ENCODE assay signal across 1 cellular context in the genomic region with DNA sequence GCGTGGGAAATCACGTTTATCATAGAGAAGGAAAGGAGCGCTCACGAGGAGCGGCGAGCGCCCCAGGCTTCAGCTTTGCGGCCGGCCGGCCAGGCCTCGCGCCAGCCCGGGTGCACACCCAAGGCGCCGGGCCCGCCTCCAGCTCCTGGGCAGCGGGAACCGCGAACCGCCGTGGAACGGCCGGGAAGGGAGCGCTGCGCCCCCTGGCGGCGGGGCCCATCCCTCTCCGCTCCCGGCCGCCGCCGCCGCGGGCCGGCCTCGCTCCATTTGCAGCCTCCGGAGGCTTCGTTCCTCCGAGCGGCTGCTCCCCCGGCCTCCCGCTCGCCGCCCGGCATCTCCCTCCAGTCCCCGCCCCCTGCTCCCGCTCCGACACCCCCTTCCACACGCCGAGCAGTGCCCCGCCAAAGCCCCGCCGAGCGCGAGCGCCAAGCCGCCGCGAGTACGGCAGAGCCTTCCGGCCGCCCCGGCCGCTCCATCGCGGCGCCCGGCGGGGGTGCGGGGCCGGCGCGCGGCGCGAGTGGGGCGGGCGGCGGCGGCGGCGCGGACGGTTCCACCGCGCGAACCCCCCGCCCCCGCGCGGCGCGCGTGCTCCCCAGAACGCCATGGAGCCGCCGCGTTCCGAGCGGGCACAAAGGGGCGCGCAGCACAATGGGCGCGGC.
TF ChIP-seq lines count a peak whose summit lies in the region.

No MANE protein-coding gene starts in this region.

TF ChIP-seq in GM23338, 12 proteins besides CTCF, POLR2A, EP300 and RAD21 (continued from another document):
- TF ChIP-seq, protein P1, sequence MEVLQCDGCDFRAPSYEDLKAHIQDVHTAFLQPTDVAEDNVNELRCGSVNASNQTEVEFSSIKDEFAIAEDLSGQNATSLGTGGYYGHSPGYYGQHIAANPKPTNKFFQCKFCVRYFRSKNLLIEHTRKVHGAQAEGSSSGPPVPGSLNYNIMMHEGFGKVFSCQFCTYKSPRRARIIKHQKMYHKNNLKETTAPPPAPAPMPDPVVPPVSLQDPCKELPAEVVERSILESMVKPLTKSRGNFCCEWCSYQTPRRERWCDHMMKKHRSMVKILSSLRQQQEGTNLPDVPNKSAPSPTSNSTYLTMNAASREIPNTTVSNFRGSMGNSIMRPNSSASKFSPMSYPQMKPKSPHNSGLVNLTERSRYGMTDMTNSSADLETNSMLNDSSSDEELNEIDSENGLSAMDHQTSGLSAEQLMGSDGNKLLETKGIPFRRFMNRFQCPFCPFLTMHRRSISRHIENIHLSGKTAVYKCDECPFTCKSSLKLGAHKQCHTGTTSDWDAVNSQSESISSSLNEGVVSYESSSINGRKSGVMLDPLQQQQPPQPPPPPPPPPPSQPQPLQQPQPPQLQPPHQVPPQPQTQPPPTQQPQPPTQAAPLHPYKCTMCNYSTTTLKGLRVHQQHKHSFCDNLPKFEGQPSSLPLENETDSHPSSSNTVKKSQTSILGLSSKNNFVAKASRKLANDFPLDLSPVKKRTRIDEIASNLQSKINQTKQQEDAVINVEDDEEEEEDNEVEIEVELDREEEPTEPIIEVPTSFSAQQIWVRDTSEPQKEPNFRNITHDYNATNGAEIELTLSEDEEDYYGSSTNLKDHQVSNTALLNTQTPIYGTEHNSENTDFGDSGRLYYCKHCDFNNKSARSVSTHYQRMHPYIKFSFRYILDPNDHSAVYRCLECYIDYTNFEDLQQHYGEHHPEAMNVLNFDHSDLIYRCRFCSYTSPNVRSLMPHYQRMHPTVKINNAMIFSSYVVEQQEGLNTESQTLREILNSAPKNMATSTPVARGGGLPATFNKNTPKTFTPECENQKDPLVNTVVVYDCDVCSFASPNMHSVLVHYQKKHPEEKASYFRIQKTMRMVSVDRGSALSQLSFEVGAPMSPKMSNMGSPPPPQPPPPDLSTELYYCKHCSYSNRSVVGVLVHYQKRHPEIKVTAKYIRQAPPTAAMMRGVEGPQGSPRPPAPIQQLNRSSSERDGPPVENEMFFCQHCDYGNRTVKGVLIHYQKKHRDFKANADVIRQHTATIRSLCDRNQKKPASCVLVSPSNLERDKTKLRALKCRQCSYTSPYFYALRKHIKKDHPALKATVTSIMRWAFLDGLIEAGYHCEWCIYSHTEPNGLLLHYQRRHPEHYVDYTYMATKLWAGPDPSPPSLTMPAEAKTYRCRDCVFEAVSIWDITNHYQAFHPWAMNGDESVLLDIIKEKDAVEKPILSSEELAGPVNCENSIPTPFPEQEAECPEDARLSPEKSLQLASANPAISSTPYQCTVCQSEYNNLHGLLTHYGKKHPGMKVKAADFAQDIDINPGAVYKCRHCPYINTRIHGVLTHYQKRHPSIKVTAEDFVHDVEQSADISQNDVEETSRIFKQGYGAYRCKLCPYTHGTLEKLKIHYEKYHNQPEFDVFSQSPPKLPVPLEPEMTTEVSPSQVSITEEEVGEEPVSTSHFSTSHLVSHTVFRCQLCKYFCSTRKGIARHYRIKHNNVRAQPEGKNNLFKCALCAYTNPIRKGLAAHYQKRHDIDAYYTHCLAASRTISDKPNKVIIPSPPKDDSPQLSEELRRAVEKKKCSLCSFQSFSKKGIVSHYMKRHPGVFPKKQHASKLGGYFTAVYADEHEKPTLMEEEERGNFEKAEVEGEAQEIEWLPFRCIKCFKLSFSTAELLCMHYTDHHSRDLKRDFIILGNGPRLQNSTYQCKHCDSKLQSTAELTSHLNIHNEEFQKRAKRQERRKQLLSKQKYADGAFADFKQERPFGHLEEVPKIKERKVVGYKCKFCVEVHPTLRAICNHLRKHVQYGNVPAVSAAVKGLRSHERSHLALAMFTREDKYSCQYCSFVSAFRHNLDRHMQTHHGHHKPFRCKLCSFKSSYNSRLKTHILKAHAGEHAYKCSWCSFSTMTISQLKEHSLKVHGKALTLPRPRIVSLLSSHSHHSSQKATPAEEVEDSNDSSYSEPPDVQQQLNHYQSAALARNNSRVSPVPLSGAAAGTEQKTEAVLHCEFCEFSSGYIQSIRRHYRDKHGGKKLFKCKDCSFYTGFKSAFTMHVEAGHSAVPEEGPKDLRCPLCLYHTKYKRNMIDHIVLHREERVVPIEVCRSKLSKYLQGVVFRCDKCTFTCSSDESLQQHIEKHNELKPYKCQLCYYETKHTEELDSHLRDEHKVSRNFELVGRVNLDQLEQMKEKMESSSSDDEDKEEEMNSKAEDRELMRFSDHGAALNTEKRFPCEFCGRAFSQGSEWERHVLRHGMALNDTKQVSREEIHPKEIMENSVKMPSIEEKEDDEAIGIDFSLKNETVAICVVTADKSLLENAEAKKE (CRISPR knock-in tag; IDR thresholded peaks at IDR 0.05), result no peak
- TF ChIP-seq, protein P2, sequence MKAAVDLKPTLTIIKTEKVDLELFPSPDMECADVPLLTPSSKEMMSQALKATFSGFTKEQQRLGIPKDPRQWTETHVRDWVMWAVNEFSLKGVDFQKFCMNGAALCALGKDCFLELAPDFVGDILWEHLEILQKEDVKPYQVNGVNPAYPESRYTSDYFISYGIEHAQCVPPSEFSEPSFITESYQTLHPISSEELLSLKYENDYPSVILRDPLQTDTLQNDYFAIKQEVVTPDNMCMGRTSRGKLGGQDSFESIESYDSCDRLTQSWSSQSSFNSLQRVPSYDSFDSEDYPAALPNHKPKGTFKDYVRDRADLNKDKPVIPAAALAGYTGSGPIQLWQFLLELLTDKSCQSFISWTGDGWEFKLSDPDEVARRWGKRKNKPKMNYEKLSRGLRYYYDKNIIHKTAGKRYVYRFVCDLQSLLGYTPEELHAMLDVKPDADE (IDR thresholded peaks at IDR 0.05), result no peak; the same call in 1 of the 2 replicates
- no peak for TF ChIP-seq JUNB (IDR thresholded peaks at IDR 0.05; ENCODE audit: unreplicated experiment)
